Comparison of ENCODE assay signal across 22 cellular contexts in the genomic region with DNA sequence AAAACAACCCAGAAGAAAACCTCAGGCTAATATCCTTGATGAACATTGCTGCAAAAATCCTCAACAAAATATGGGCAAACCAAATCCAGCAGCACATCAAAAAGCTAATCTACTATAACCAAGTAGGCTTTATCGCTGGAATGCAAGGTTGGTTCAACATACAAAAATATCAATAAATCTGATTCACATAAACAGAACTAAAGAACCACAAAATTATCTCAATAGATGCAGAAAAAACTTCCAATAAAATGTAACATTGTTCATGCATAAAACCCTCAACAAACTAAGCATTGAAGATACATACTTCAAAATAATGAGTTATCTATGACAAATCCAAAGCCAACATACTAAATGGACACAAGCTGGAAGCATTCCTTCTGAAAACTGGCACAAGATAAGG.
"Had no signal": no experiment of that assay in that cellular context is flagged by ENCODE, and none has a peak within 500 bp of the region (broad histone marks: within the 10 kb centered on the region; RNA-seq: fewer than 3 reads in every experiment).

No MANE protein-coding gene starts in this region.

- H3K27me3 ChIP-seq: gastrocnemius medialis, heart left ventricle, neural progenitor cell, ovary, stomach, testis had no signal

- H3K9ac ChIP-seq: neural progenitor cell had no signal

- DNase-seq: activated CD4-positive, alpha-beta memory T cell treated with anti-CD3 and anti-CD28 coated beads for 36 hours; activated CD4-positive, alpha-beta T cell treated with anti-CD3 and anti-CD28 coated beads for 36 hours; activated CD8-positive, alpha-beta memory T cell treated with anti-CD3 and anti-CD28 coated beads, Interleukin-2, amount 10 ng/mL, durations not matched to agents 7 days and 5 days; activated effector memory CD4-positive, alpha-beta T cell treated with anti-CD3 and anti-CD28 coated beads, Interleukin-2, amount 50 U/mL, for 16 hours; activated T-cell treated with anti-CD3 and anti-CD28 coated beads, Interleukin-2, amount 50 U/mL, for 1 hour; amniotic stem cell; central memory CD4-positive, alpha-beta T cell; effector CD4-positive, alpha-beta T cell; gastrocnemius medialis; heart left ventricle; left cardiac atrium; naive B cell; ovary; stomach; testis; WERI-Rb-1 had no signal

- H3K4me3 ChIP-seq: coronary artery, gastrocnemius medialis, heart left ventricle, lung, neural progenitor cell, ovary, stomach, testis had no signal

- H3K4me3 Mint-ChIP-seq: activated CD4-positive, alpha-beta memory T cell treated with anti-CD3 and anti-CD28 coated beads for 36 hours; activated CD4-positive, alpha-beta T cell treated with anti-CD3 and anti-CD28 coated beads for 36 hours; activated CD8-positive, alpha-beta memory T cell treated with anti-CD3 and anti-CD28 coated beads, Interleukin-2, amount 10 ng/mL, durations not matched to agents 7 days and 5 days; activated naive CD4-positive, alpha-beta T cell treated with anti-CD3 and anti-CD28 coated beads, Interleukin-2, amount 50 U/mL, for 24 hours; brain; neural progenitor cell had no signal

- H3K4me1 Mint-ChIP-seq: activated naive CD4-positive, alpha-beta T cell treated with anti-CD3 and anti-CD28 coated beads, Interleukin-2, amount 50 U/mL, for 24 hours; brain; neural progenitor cell had no signal

- H3K27me3 Mint-ChIP-seq: activated CD4-positive, alpha-beta memory T cell treated with anti-CD3 and anti-CD28 coated beads for 36 hours; activated CD4-positive, alpha-beta T cell treated with anti-CD3 and anti-CD28 coated beads for 36 hours; activated CD8-positive, alpha-beta memory T cell treated with anti-CD3 and anti-CD28 coated beads, Interleukin-2, amount 10 ng/mL, durations not matched to agents 7 days and 5 days; activated naive CD4-positive, alpha-beta T cell treated with anti-CD3 and anti-CD28 coated beads, Interleukin-2, amount 50 U/mL, for 24 hours; brain; naive B cell had no signal

- H2AFZ ChIP-seq: neural progenitor cell had no signal

- H3K27ac Mint-ChIP-seq: activated CD4-positive, alpha-beta memory T cell treated with anti-CD3 and anti-CD28 coated beads for 36 hours; activated CD4-positive, alpha-beta T cell treated with anti-CD3 and anti-CD28 coated beads for 36 hours; activated CD8-positive, alpha-beta memory T cell treated with anti-CD3 and anti-CD28 coated beads, Interleukin-2, amount 10 ng/mL, durations not matched to agents 7 days and 5 days; activated naive CD4-positive, alpha-beta T cell treated with anti-CD3 and anti-CD28 coated beads, Interleukin-2, amount 50 U/mL, for 24 hours; brain; naive B cell; neural progenitor cell had no signal

- H3K4me1 ChIP-seq: gastrocnemius medialis, heart left ventricle, neural progenitor cell, stomach, testis had no signal

- H3K4me2 ChIP-seq: neural progenitor cell had no signal

- H3K27ac ChIP-seq: coronary artery, gastrocnemius medialis, heart left ventricle, neural progenitor cell, ovary, stomach, testis, WERI-Rb-1 had no signal

- H3K9me3 ChIP-seq: ovary, testis had no signal

- ATAC-seq: activated CD4-positive, alpha-beta T cell treated with anti-CD3 and anti-CD28 coated beads for 36 hours; activated CD8-positive, alpha-beta memory T cell treated with anti-CD3 and anti-CD28 coated beads, Interleukin-2, amount 10 ng/mL, durations not matched to agents 7 days and 5 days; gastrocnemius medialis; heart left ventricle; left cardiac atrium; sciatic nerve had no signal
